In genomic region chr12:123034865-123035264, GRCh38 we compare ENCODE assay signal across 10 cellular contexts.
DNase-seq lines count a peak whose midpoint lies in the region; ATAC-seq and TF ChIP-seq lines count a peak whose summit lies in the region.
"Had no signal": no experiment of that assay in that cellular context is flagged by ENCODE, and none has a peak within 500 bp of the region (broad histone marks: within the 10 kb centered on the region; RNA-seq: fewer than 3 reads in every experiment).

No MANE protein-coding gene starts in this region.

- no peak for ATAC-seq in GM18505 (IDR thresholded peaks at IDR 0.05; ENCODE audit: unreplicated experiment)

- no peak overlapping the region for H3K27ac ChIP-seq in RWPE1
- H3K27ac ChIP-seq in WERI-Rb-1: no peak overlapping the region

- no peaks in the 10 kb centered on the region for H3K36me3 ChIP-seq in WERI-Rb-1

- no peak for TF ChIP-seq POLR2A in GM18505 (IDR thresholded peaks at IDR 0.05; ENCODE audit: borderline replicate concordance, extremely low read depth, insufficient read depth, insufficient read length)

- no peaks in the 10 kb centered on the region for H3K9me3 ChIP-seq in WERI-Rb-1 (ENCODE audit: severe bottlenecking)

- CTCF ChIA-PET in RWPE1 (lab: Yijun Ruan, JAX): interaction anchor here (0.5 to 0.7 kb wide), 2 partner anchors 200 to 249 kb away, joined by 3 read pairs; no protein-coding TSS in a partner anchor

- DNase-seq in stimulated activated CD4-positive, alpha-beta T cell treated with anti-CD3 and anti-CD28 coated beads, Interleukin-15, amount 100 ng/mL, for 24 hours: peak; percentile 16
- no peak for DNase-seq in stimulated activated CD4-positive, alpha-beta T cell treated with anti-CD3 and anti-CD28 coated beads, Interleukin-4, amount 100 ng/mL, for 1 hour
- DNase-seq in RWPE1 (ENCODE audit: low spot score) (peak; percentile 46), fibroblast of pulmonary artery (ENCODE audit: low read depth) (peak; percentile 33), stromal cell of bone marrow (ENCODE audit: low read depth) (peak; percentile 84), WERI-Rb-1 (no peak), DMS153 (lab: John Stamatoyannopoulos, UW) (no peak)
- DNase-seq: NCI-H1417 treated with DMSO at 0.1 percent for 48 hours, SHP77 treated with DMSO at 0.1 percent for 48 hours had no signal

- TF ChIP-seq CTCF in RWPE1 (conservative IDR thresholded peaks at IDR 0.05; ENCODE audit: low read depth): no peak
- TF ChIP-seq CTCF in fibroblast of pulmonary artery (IDR thresholded peaks at IDR 0.05; ENCODE audit: low read length, missing control alignments): no peak
- no peak for TF ChIP-seq CTCF in WERI-Rb-1 (IDR thresholded peaks at IDR 0.05; ENCODE audit: low read depth, low read length)

- POLR2A ChIA-PET in RWPE1 (lab: Yijun Ruan, JAX; ENCODE audit: low non-redundant PET): no interaction called here

- H3K4me3 ChIP-seq in fibroblast of pulmonary artery (replicated peaks; ENCODE audit: low read depth, low read length) (no peak overlapping the region), WERI-Rb-1 (ENCODE audit: low read depth, low read length) (no peak overlapping the region)

- no peaks in the 10 kb centered on the region for H3K27me3 ChIP-seq in WERI-Rb-1 (ENCODE audit: insufficient read depth, low read depth, severe bottlenecking)

Comparison
In these comparisons a context has a peak if more than half of its experiments do, and no peak if none do; other contexts are left out.
1. DNase-seq: peak in stimulated activated CD4-positive, alpha-beta T cell treated with anti-CD3 and anti-CD28 coated beads, Interleukin-15, amount 100 ng/mL, for 24 hours (single experiment), RWPE1 (single experiment), fibroblast of pulmonary artery (single experiment) and stromal cell of bone marrow (single experiment); none in stimulated activated CD4-positive, alpha-beta T cell treated with anti-CD3 and anti-CD28 coated beads, Interleukin-4, amount 100 ng/mL, for 1 hour (single experiment), WERI-Rb-1 (single experiment) and DMS153 (single experiment).